ENCODE assay signal across 8 cellular contexts in the genomic region with DNA sequence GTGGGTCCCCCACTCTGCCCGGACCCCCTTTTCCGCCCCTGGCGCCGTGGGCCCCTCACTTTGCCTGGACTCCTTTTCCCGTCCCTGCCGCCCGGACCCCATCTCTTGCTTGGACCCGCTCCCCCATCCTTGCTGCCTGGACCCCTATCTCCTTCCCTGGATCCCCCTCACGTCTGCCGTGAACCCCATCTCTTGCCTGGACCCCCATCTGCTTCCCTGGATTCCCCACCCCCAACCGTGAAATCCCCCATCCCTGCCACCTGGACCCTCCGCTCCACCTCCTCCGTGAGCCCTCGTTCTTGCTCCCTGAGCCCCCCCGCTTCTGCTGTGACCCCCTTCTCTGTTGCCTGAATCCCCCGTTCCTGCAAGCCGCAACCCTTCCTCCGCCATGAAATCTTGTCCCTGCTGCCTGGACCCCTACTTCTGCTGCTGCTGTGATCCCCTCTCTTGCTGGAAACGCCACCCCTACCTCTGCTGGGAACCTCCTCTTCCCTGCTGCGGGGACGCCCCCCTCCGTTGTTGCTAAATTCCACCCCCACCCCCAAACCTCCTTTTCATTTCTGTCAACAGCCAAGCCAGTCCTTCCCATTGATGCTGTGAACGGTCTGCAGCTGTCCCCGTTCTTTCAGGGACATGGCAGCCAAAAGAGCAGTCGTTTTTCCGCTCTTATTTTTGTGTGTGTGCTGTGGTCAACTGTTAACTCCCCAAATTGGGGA. TPM values are rescaled to one million over a fixed set of nuclear protein-coding genes. Genes with fewer than 3 reads are reported as not detected.
A peak's percentile ranks its signal among the peaks of the same experiment; 100 is the strongest.
DNase-seq lines count a peak whose midpoint lies in the region; ATAC-seq and TF ChIP-seq lines count a peak whose summit lies in the region.

No MANE protein-coding gene starts in this region.

- peaks cover 5% of the 10 kb centered on the region for H3K36me3 ChIP-seq in cardiac muscle cell
- H3K36me3 ChIP-seq in prostate gland = no peaks in the 10 kb centered on the region

- no peak overlapping the region for H3K27ac ChIP-seq in cardiac muscle cell
- H3K27ac ChIP-seq in prostate gland = peak overlapping the region; percentile 92 to 97

- WGBS in prostate gland = 1% methylated on average over 26 of the region's 26 CpGs

- peak overlapping the region; percentile 85 for H3K4me3 Mint-ChIP-seq in activated T-cell treated with anti-CD3 and anti-CD28 coated beads, Interleukin-2, amount 50 U/mL, for 24 hours

- intact Hi-C loops in prostate gland (cut with DNase I) = loop anchor here (5.0 kb wide), 1 partner anchor 78 kb away; a partner anchor contains a TSS

- H3K27me3 ChIP-seq in cardiac muscle cell = no peaks in the 10 kb centered on the region
- H3K27me3 ChIP-seq in prostate gland (replicated peaks; ENCODE audit: insufficient read depth) = no peaks in the 10 kb centered on the region

- TF ChIP-seq CTCF in cardiac muscle cell (IDR thresholded peaks at IDR 0.05; ENCODE audit: low read depth, low read length) = no peak
- TF ChIP-seq CTCF in prostate gland (IDR thresholded peaks at IDR 0.05) = no peak

- H3K27me3 Mint-ChIP-seq in activated T-cell treated with anti-CD3 and anti-CD28 coated beads, Interleukin-2, amount 50 U/mL, for 24 hours = no peaks in the 10 kb centered on the region

- peaks cover 50% of the 10 kb centered on the region for H3K36me3 Mint-ChIP-seq in activated T-cell treated with anti-CD3 and anti-CD28 coated beads, Interleukin-2, amount 50 U/mL, for 24 hours (ENCODE audit: low read depth)

- H3K9me3 Mint-ChIP-seq in activated T-cell treated with anti-CD3 and anti-CD28 coated beads, Interleukin-2, amount 50 U/mL, for 24 hours = no peaks in the 10 kb centered on the region

- no peak for TF ChIP-seq POLR2A in prostate gland (IDR thresholded peaks at IDR 0.05)

- peak overlapping the region; percentile 100 for H3K4me3 ChIP-seq in cardiac muscle cell
- H3K4me3 ChIP-seq in prostate gland = peak overlapping the region; percentile 86 to 96

- peak overlapping the region; percentile 79 for H3K27ac Mint-ChIP-seq in activated T-cell treated with anti-CD3 and anti-CD28 coated beads, Interleukin-2, amount 50 U/mL, for 24 hours

- H3K9me3 ChIP-seq in cardiac muscle cell (ENCODE audit: low read depth) (no peaks in the 10 kb centered on the region), prostate gland (no peaks in the 10 kb centered on the region)

- no peak for ATAC-seq in GM21717 (IDR thresholded peaks at IDR 0.05; ENCODE audit: unreplicated experiment)
- ATAC-seq in GM21367 (IDR thresholded peaks at IDR 0.05; ENCODE audit: unreplicated experiment) = no peak

- peak; percentile 12 for DNase-seq in activated naive CD4-positive, alpha-beta T cell treated with Interleukin-2 at 50 U/mL for 16 hours
- DNase-seq in activated naive CD4-positive, alpha-beta T cell treated with anti-CD3 and anti-CD28 coated beads, Interleukin-2, amount 50 U/mL, for 16 hours = no peak
- DNase-seq in activated T-cell treated with anti-CD3 and anti-CD28 coated beads, Interleukin-2, amount 50 U/mL, for 24 hours = peak; percentile 48
- peak in 1 of 2 donors; percentile 37 for DNase-seq in cardiac muscle cell (ENCODE audit: low read depth in 1 of 2, low spot score in 1 of 2)
- DNase-seq in prostate gland (ENCODE audit: low spot score) = no peak
- no peak for DNase-seq in HT-29 (ENCODE audit: low spot score)

- H3K4me1 ChIP-seq in cardiac muscle cell (ENCODE audit: low read depth) (peaks cover 20% of the 10 kb centered on the region), prostate gland (replicated peaks) (peaks cover 11% of the 10 kb centered on the region)

- H3K4me1 Mint-ChIP-seq in activated T-cell treated with anti-CD3 and anti-CD28 coated beads, Interleukin-2, amount 50 U/mL, for 24 hours (ENCODE audit: low read depth) = peaks cover 17% of the 10 kb centered on the region

RNA-seq across cellular contexts. Expression of a gene that starts 28.3 kb away (rescaled TPM):
- total RNA-seq in cardiac muscle cell (264 and 266 TPM in 2 replicates), prostate gland (100 to 1,000 TPM; 147 to 202 TPM)
- polyA plus RNA-seq in cardiac muscle cell = 455 and 472 TPM in 2 replicates
- total RNA-seq in HT-29 (2014; rRNA removed; shearing (Covaris generic)) = 133 and 170 TPM in 2 replicates

RNA-seq across cellular contexts. Expression of a gene that starts 45.9 kb away (rescaled TPM):
- total RNA-seq in cardiac muscle cell (197 and 231 TPM in 2 replicates), prostate gland (100 to 1,000 TPM; 100 to 183 TPM)
- 180 and 231 TPM in 2 replicates for polyA plus RNA-seq in cardiac muscle cell
- total RNA-seq in HT-29 (2014; rRNA removed; shearing (Covaris generic)) = 0.26 and 0.97 TPM in 2 replicates

RNA-seq across cellular contexts. Expression of a gene that starts 52.0 kb away (rescaled TPM):
- total RNA-seq in cardiac muscle cell = 103 and 112 TPM in 2 replicates
- 41.8 and 43.0 TPM in 2 replicates for polyA plus RNA-seq in cardiac muscle cell
- total RNA-seq in prostate gland = 10 to 100 TPM; 58.6 to 74.1 TPM
- 223 and 234 TPM in 2 replicates for total RNA-seq in HT-29 (2014; rRNA removed; shearing (Covaris generic))

Comparison
In these comparisons a context has a peak if more than half of its experiments do, and no peak if none do; other contexts are left out.
1. DNase-seq: peak in activated naive CD4-positive, alpha-beta T cell treated with Interleukin-2 at 50 U/mL for 16 hours (single experiment) and activated T-cell treated with anti-CD3 and anti-CD28 coated beads, Interleukin-2, amount 50 U/mL, for 24 hours (single experiment); none in activated naive CD4-positive, alpha-beta T cell treated with anti-CD3 and anti-CD28 coated beads, Interleukin-2, amount 50 U/mL, for 16 hours (single experiment), prostate gland (single experiment) and HT-29 (single experiment).
2. RNA of a gene that starts 45.9 kb away (total RNA-seq): 197 to 231 TPM in cardiac muscle cell and 100 to 183 TPM in prostate gland; 0.26 to 0.97 TPM in HT-29; every median in the first group is over 10 times any median in the second.